10 cellular contexts compared by ENCODE assay signal in the genomic region with DNA sequence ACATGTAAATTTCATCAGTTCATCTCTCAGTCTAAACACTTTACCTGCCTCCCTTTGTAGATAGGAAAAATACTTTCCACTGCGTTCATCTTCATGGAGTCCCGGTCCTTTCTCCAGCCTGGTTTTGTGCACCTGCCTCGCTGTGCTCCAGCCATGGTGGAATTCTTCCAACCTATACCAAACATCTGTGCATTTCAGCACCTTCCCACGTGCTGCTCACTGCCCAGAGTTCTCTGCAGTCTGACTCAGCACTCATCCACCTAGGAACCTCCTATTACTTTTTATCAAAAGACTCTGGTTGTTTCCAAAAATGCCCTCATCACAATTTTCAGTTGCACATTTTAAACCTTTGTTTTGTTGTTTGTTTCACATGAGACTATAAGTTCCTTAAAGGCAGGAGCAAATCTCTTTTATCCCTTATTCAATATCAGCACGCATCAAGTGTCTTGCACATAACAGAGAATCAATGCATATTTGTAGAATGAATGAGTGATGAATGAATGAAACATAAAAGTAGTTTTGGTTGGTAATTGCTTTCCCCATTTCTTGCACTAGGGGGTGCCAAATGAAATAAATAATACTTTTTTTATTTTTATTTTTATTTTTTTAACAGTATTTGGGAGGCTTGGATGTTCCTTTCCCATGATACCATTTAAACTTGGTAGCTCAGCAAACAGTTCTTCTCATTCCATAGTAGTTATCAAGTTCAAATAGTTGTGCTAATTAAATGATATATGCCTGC. TPM values are rescaled to one million over a fixed set of nuclear protein-coding genes. Genes with fewer than 3 reads are reported as not detected.
DNase-seq lines count a peak whose midpoint lies in the region; ATAC-seq and TF ChIP-seq lines count a peak whose summit lies in the region.
"Had no signal": no experiment of that assay in that cellular context is flagged by ENCODE, and none has a peak within 500 bp of the region (broad histone marks: within the 10 kb centered on the region; RNA-seq: fewer than 3 reads in every experiment).

No MANE protein-coding gene starts in this region.

- H3K36me3 Mint-ChIP-seq in activated CD4-positive, alpha-beta memory T cell treated with anti-CD3 and anti-CD28 coated beads, Interleukin-2, amount 10 ng/mL, durations not matched to agents 7 days and 5 days (ENCODE audit: low read depth) = no peaks in the 10 kb centered on the region

- no peaks in the 10 kb centered on the region for H3K27me3 ChIP-seq in adrenal gland
- H3K27me3 ChIP-seq in spleen (replicated peaks in 1 of 7) = no peaks in the 10 kb centered on the region
- H3K27me3 ChIP-seq: uterus had no signal

- no peak overlapping the region for H3K27ac Mint-ChIP-seq in activated CD4-positive, alpha-beta memory T cell treated with anti-CD3 and anti-CD28 coated beads, Interleukin-2, amount 10 ng/mL, durations not matched to agents 7 days and 5 days
- H3K27ac Mint-ChIP-seq: activated T-helper 1 cell treated with anti-CD3 and anti-CD28 coated beads, Interleukin-12 subunit alpha, Interleukin-12 subunit beta, Interleukin-2, Interleukin-4 antibody, amounts not matched to agents 30 ng/mL and 10 ng/mL and 1 ng/mL, durations not matched to agents 14 hours and 24 hours and 36 hours had no signal

- no peak for ATAC-seq in HG03196 (IDR thresholded peaks at IDR 0.05; ENCODE audit: unreplicated experiment)

- WGBS in adrenal gland, 4 donors = 84 to 87% (median 85%) methylated on average over 5 of the region's 5 CpGs
- whole genome bisulfite sequencing in spleen, 5 donors = 73 to 76% (median 73%) methylated on average over 5 of the region's 5 CpGs

- H3K36me3 ChIP-seq in adrenal gland (replicated peaks in 1 of 2) (no peaks in the 10 kb centered on the region), spleen (no peaks in the 10 kb centered on the region)
- H3K36me3 ChIP-seq: uterus had no signal

- TF ChIP-seq POLR2A in adrenal gland (IDR thresholded peaks at IDR 0.05) (no peak), spleen (IDR thresholded peaks at IDR 0.05) (no peak)

- no peaks in the 10 kb centered on the region for H3K4me1 Mint-ChIP-seq in activated CD4-positive, alpha-beta memory T cell treated with anti-CD3 and anti-CD28 coated beads, Interleukin-2, amount 10 ng/mL, durations not matched to agents 7 days and 5 days

- H3K27ac ChIP-seq in adrenal gland = no peak overlapping the region
- no peak overlapping the region for H3K27ac ChIP-seq in spleen

- intact Hi-C loops in adrenal gland (cut with DNase I) (no loop called here), spleen (cut with DNase I; ENCODE audit: low total_unique reads) (no loop called here)

- CTCF ChIA-PET in activated CD4-positive, alpha-beta memory T cell treated with anti-CD3 and anti-CD28 coated beads, Interleukin-2, amount 10 ng/mL, durations not matched to agents 7 days and 5 days (lab: Charles Lee) = no interaction called here

- TF ChIP-seq CTCF in GM12872 (IDR thresholded peaks at IDR 0.05; ENCODE audit: insufficient read depth, low read depth, low read length) (0 out of 3 replicates have a peak, but pooled peaks have one; percentile 7), adrenal gland (IDR thresholded peaks at IDR 0.05) (peak in 5 of 6 experiments; percentile 12 to 47 (median 29)), fibroblast of the aortic adventitia (IDR thresholded peaks at IDR 0.05; ENCODE audit: insufficient read depth, low read length) (peak; percentile 62), spleen (IDR thresholded peaks at IDR 0.05 in 8 of 11, conservative IDR thresholded peaks at IDR 0.05 in 3 of 11) (peak in 6 of 11 experiments; percentile 10 to 49 (median 41))

- H3K9me3 ChIP-seq in adrenal gland (replicated peaks in 1 of 3) (no peaks in the 10 kb centered on the region), spleen (no peaks in the 10 kb centered on the region)
- H3K9me3 ChIP-seq: uterus had no signal

- no peaks in the 10 kb centered on the region for H3K27me3 Mint-ChIP-seq in activated CD4-positive, alpha-beta memory T cell treated with anti-CD3 and anti-CD28 coated beads, Interleukin-2, amount 10 ng/mL, durations not matched to agents 7 days and 5 days

- POLR2A ChIA-PET in activated CD4-positive, alpha-beta memory T cell treated with anti-CD3 and anti-CD28 coated beads, Interleukin-2, amount 10 ng/mL, durations not matched to agents 7 days and 5 days (lab: Charles Lee) = no interaction called here

- H3K4me3 ChIP-seq in adrenal gland (no peak overlapping the region), fibroblast of the aortic adventitia (ENCODE audit: low read depth, low read length) (no peak overlapping the region), spleen (no peak overlapping the region)
- H3K4me3 ChIP-seq: uterus had no signal

- DNase-seq in adrenal gland (no peak), fibroblast of the aortic adventitia (ENCODE audit: low read depth) (peak; percentile 14), spleen (no peak), HuH-7.5 (ENCODE audit: low spot score) (no peak)
- DNase-seq in activated CD4-positive, alpha-beta memory T cell treated with anti-CD3 and anti-CD28 coated beads, Interleukin-2, amount 10 ng/mL, durations not matched to agents 7 days and 5 days = no peak
- DNase-seq: NCI-H1417, uterus had no signal

- no peak overlapping the region for H3K4me3 Mint-ChIP-seq in activated CD4-positive, alpha-beta memory T cell treated with anti-CD3 and anti-CD28 coated beads, Interleukin-2, amount 10 ng/mL, durations not matched to agents 7 days and 5 days
- H3K4me3 Mint-ChIP-seq: activated T-helper 1 cell treated with anti-CD3 and anti-CD28 coated beads, Interleukin-12 subunit alpha, Interleukin-12 subunit beta, Interleukin-2, Interleukin-4 antibody, amounts not matched to agents 30 ng/mL and 10 ng/mL and 1 ng/mL, durations not matched to agents 14 hours and 24 hours and 36 hours had no signal

- H3K9me3 Mint-ChIP-seq in activated CD4-positive, alpha-beta memory T cell treated with anti-CD3 and anti-CD28 coated beads, Interleukin-2, amount 10 ng/mL, durations not matched to agents 7 days and 5 days = no peaks in the 10 kb centered on the region
- H3K9me3 Mint-ChIP-seq: activated T-helper 1 cell treated with anti-CD3 and anti-CD28 coated beads, Interleukin-12 subunit alpha, Interleukin-12 subunit beta, Interleukin-2, Interleukin-4 antibody, amounts not matched to agents 30 ng/mL and 10 ng/mL and 1 ng/mL, durations not matched to agents 14 hours and 24 hours and 36 hours had no signal

- no peaks in the 10 kb centered on the region for H3K4me1 ChIP-seq in adrenal gland (replicated peaks in 1 of 2)
- peaks cover 0 to 7% (median 0%) of the 10 kb centered on the region in 6 donors for H3K4me1 ChIP-seq in spleen
- H3K4me1 ChIP-seq: uterus had no signal

RNA-seq across cellular contexts. Expression of gene ADAMTS9, which starts 30.2 kb away (rescaled TPM):
- total RNA-seq in adrenal gland = 10 to 100 TPM in 7 of 8 donors, 1 to 10 TPM in 1; 5.1 to 51.2 (median 18.0) TPM
- 10 to 100 TPM; 16.8 to 37.8 (median 29.9) TPM for polyA plus RNA-seq in adrenal gland
- total RNA-seq in fibroblast of the aortic adventitia (ENCODE audit: low replicate concordance) = 0.54 and 3.7 TPM in 2 replicates
- 100 to 1,000 TPM in 1 of 7 donors, 10 to 100 TPM in 6; 28.8 to 112 (median 62.2) TPM for total RNA-seq in spleen
- polyA plus RNA-seq in spleen = 10 to 100 TPM in 2 of 3 donors, 1 to 10 TPM in 1; 9.1 to 19.5 (median 15.4) TPM
- total RNA-seq in activated CD4-positive, alpha-beta memory T cell treated with anti-CD3 and anti-CD28 coated beads, Interleukin-2, amount 10 ng/mL, durations not matched to agents 7 days and 5 days = not detected
- total RNA-seq: activated T-helper 1 cell treated with anti-CD3 and anti-CD28 coated beads, Interleukin-12 subunit alpha, Interleukin-12 subunit beta, Interleukin-2, Interleukin-4 antibody, amounts not matched to agents 30 ng/mL and 10 ng/mL and 1 ng/mL, durations not matched to agents 14 hours and 24 hours and 36 hours had no signal

Comparison
In these comparisons a context has a peak if more than half of its experiments do, and no peak if none do; other contexts are left out.
1. CTCF ChIP-seq: peak in every context shown above with its lines; median percentile 62 in fibroblast of the aortic adventitia; 41 in spleen; 29 in adrenal gland; 7 in GM12872.